24 cellular contexts compared by ENCODE assay signal in the genomic region with DNA sequence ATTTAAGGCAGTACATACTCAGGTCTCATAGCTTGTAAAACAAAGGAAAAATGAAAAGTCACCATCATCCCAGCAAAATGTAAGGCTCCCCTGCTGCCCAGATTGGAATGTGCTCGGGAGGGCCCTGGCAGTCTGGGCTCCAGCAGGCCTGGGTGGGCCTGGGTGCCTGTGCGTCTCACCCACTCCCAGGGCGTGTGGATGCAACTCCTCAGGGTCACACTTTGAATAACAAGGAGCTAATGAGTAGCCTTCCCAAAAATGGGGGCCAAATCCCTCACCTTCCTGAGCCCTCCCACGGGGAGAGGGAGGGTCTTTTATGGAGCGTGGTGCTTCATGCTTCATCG. TPM values are rescaled to one million over a fixed set of nuclear protein-coding genes. Genes with fewer than 3 reads are reported as not detected.
"Had no signal": no experiment of that assay in that cellular context is flagged by ENCODE, and none has a peak within 500 bp of the region (broad histone marks: within the 10 kb centered on the region; RNA-seq: fewer than 3 reads in every experiment).

No MANE protein-coding gene starts in this region.

- H3K4me3 Mint-ChIP-seq: activated B cell treated with CpG ODN at 0.5 μM for 24 hours; activated CD4-positive, alpha-beta T cell treated with anti-CD3 and anti-CD28 coated beads, Interleukin-2, amount 10 ng/mL, durations not matched to agents 24 days and 14 days; activated CD8-positive, alpha-beta memory T cell treated with anti-CD3 and anti-CD28 coated beads, Interleukin-2, amount 10 ng/mL, durations not matched to agents 7 days and 5 days; activated naive CD4-positive, alpha-beta T cell treated with anti-CD3 and anti-CD28 coated beads, Interleukin-2, amount 50 U/mL, for 24 hours; activated T-cell treated with anti-CD3 and anti-CD28 coated beads, Interleukin-2, amount 50 U/mL, for 24 hours; activated T-helper 1 cell treated with anti-CD3 and anti-CD28 coated beads, Interleukin-12 subunit alpha, Interleukin-12 subunit beta, Interleukin-2, Interleukin-4 antibody, amounts not matched to agents 30 ng/mL and 10 ng/mL and 1 ng/mL, durations not matched to agents 14 hours and 24 hours and 36 hours; T-helper 17 cell had no signal

- H3K27ac ChIP-seq: brain microvascular endothelial cell, cardiac muscle cell had no signal

- H3K9me3 Mint-ChIP-seq: activated naive CD4-positive, alpha-beta T cell treated with anti-CD3 and anti-CD28 coated beads, Interleukin-2, amount 50 U/mL, for 24 hours had no signal

- H3K4me1 Mint-ChIP-seq: activated B cell treated with CpG ODN at 0.5 μM for 24 hours; activated CD8-positive, alpha-beta memory T cell treated with anti-CD3 and anti-CD28 coated beads, Interleukin-2, amount 10 ng/mL, durations not matched to agents 7 days and 5 days; T-helper 17 cell had no signal

- H3K27me3 ChIP-seq: brain microvascular endothelial cell, cardiac muscle cell had no signal

- H3K27ac Mint-ChIP-seq: activated B cell treated with CpG ODN at 0.5 μM for 24 hours; activated CD4-positive, alpha-beta T cell treated with anti-CD3 and anti-CD28 coated beads, Interleukin-2, amount 10 ng/mL, durations not matched to agents 24 days and 14 days; activated CD8-positive, alpha-beta memory T cell treated with anti-CD3 and anti-CD28 coated beads, Interleukin-2, amount 10 ng/mL, durations not matched to agents 7 days and 5 days; activated naive CD4-positive, alpha-beta T cell treated with anti-CD3 and anti-CD28 coated beads, Interleukin-2, amount 50 U/mL, for 24 hours; activated T-cell treated with anti-CD3 and anti-CD28 coated beads, Interleukin-2, amount 50 U/mL, for 24 hours; activated T-helper 1 cell treated with anti-CD3 and anti-CD28 coated beads, Interleukin-12 subunit alpha, Interleukin-12 subunit beta, Interleukin-2, Interleukin-4 antibody, amounts not matched to agents 30 ng/mL and 10 ng/mL and 1 ng/mL, durations not matched to agents 14 hours and 24 hours and 36 hours had no signal

- DNase-seq: activated B cell treated with CpG ODN at 0.5 μM for 24 hours; activated CD4-positive, alpha-beta T cell treated with anti-CD3 and anti-CD28 coated beads for 1 hour; activated CD4-positive, alpha-beta T cell treated with anti-CD3 and anti-CD28 coated beads, Interleukin-2, amount 10 ng/mL, durations not matched to agents 24 days and 14 days; activated CD4-positive, alpha-beta T cell treated with anti-CD3 and anti-CD28 coated beads, Interleukin-2, amount 50 U/mL, for 48 hours; activated CD8-positive, alpha-beta memory T cell treated with anti-CD3 and anti-CD28 coated beads, Interleukin-2, amount 10 ng/mL, durations not matched to agents 7 days and 5 days; activated effector memory CD4-positive, alpha-beta T cell treated with Interleukin-2 at 50 U/mL for 16 hours; activated naive CD4-positive, alpha-beta T cell; activated T-cell treated with anti-CD3 and anti-CD28 coated beads, Interleukin-2, amount 50 U/mL, for 24 hours; amygdala; brain microvascular endothelial cell; MM.1S; NCI-H1105; NCI-H1436 treated with DMSO at 0.1 percent for 48 hours; NCI-H187 treated with DMSO at 0.1 percent for 48 hours; NCI-H2081 treated with DMSO at 0.1 percent for 48 hours; NCI-H446; NCI-H524; PC-3; SIG-M5; T-helper 17 cell; T-helper 9 cell had no signal

- H3K4me3 ChIP-seq: cardiac muscle cell had no signal

- ATAC-seq: activated CD8-positive, alpha-beta memory T cell treated with anti-CD3 and anti-CD28 coated beads, Interleukin-2, amount 10 ng/mL, durations not matched to agents 7 days and 5 days; PC-3; T-helper 17 cell had no signal

- H3K27me3 Mint-ChIP-seq: activated B cell treated with CpG ODN at 0.5 μM for 24 hours; activated CD4-positive, alpha-beta T cell treated with anti-CD3 and anti-CD28 coated beads, Interleukin-2, amount 10 ng/mL, durations not matched to agents 24 days and 14 days; activated CD8-positive, alpha-beta memory T cell treated with anti-CD3 and anti-CD28 coated beads, Interleukin-2, amount 10 ng/mL, durations not matched to agents 7 days and 5 days; activated naive CD4-positive, alpha-beta T cell treated with anti-CD3 and anti-CD28 coated beads, Interleukin-2, amount 50 U/mL, for 24 hours; activated T-cell treated with anti-CD3 and anti-CD28 coated beads, Interleukin-2, amount 50 U/mL, for 24 hours; T-helper 17 cell had no signal

RNA-seq across cellular contexts. Expression of gene FAM209A, which starts 10.8 kb away (rescaled TPM):
- total RNA-seq: cardiac muscle cell had no signal

RNA-seq across cellular contexts. Expression of gene FAM209B, which starts 19.3 kb away (rescaled TPM):
- total RNA-seq: cardiac muscle cell had no signal
